Comparison of ENCODE assay signal across 8 cellular contexts in the genomic region with DNA sequence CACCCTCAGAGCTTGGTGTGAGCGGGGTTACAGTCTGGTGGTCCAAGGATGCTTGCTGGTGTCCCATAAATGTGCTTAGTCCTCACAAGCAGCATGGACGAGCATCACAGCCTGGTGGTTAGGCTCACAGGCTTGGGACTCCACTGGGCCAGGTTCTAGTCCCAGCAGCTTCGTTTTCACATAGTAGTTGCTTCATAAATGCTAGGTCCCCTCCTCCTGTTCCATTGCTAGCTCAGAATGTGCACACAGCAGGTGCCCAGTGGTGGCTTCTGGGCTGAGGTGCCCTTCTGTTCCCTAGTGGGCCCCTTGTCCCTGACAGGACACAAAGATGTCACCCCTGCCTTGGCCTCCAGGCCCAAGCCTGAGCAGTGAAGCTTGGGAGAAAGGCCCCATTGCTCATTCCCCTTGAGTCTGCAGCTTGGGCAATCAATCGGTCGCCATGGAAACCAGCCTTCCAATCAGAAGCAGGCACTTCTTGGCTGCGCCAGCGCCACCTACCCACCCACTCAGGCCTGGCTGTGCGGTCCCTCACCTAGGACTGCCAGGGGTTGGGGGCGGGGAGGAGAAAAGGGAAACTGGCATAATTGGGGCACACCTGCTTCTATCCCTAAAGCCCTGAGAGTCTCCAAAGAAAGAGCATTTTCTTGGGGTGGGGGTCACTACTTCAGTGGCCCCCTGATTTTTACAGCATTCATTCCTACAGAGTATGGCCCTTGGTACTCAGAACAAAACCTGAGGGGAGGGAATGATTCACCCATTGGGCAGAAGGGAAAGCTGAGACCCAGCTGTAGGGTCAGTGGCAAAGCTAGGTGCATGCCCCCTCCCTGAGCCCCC. TPM values are rescaled to one million over a fixed set of nuclear protein-coding genes. Genes with fewer than 3 reads are reported as not detected.
DNase-seq lines count a peak whose midpoint lies in the region; ATAC-seq lines count a peak whose summit lies in the region.

No MANE protein-coding gene starts in this region.

- intact Hi-C loops in cardiac septum (cut with DNase I) = no loop called here

- no peak for ATAC-seq in GM18867 (IDR thresholded peaks at IDR 0.05; ENCODE audit: unreplicated experiment)

- DNase-seq in ELF-1 (ENCODE audit: low read depth, low spot score) (peak; percentile 94), HuH-7.5 (ENCODE audit: low spot score) (peak; percentile 57), SHP77 (lab: John Stamatoyannopoulos, UW) (peak; percentile 73 to 86), dermis blood vessel endothelial cell (peak; percentile 81), nucleus accumbens (lab: John Stamatoyannopoulos, UW) (peak in 47 of 56 donors; percentile 5 to 85 (median 47)), mesenteric fat pad (ENCODE audit: low spot score) (no peak), cardiac septum (ENCODE audit: low spot score) (no peak)

RNA-seq across cellular contexts. Expression of a gene that starts 48.1 kb away (rescaled TPM):
- total RNA-seq in dermis blood vessel endothelial cell = under 0.01 TPM in 1 of 2 replicates, not detected in the other
- total RNA-seq in mesenteric fat pad = 44.7 TPM
- total RNA-seq in cardiac septum = 8.0 TPM

Comparison
In these comparisons a context has a peak if more than half of its experiments do, and no peak if none do; other contexts are left out.
1. DNase-seq: peak in ELF-1 (single experiment), HuH-7.5 (single experiment), SHP77 (2 of 2), dermis blood vessel endothelial cell (single experiment) and nucleus accumbens (47 of 56); none in mesenteric fat pad (single experiment) and cardiac septum (single experiment).